Comparison of ENCODE assay signal across 14 cellular contexts in the genomic region with DNA sequence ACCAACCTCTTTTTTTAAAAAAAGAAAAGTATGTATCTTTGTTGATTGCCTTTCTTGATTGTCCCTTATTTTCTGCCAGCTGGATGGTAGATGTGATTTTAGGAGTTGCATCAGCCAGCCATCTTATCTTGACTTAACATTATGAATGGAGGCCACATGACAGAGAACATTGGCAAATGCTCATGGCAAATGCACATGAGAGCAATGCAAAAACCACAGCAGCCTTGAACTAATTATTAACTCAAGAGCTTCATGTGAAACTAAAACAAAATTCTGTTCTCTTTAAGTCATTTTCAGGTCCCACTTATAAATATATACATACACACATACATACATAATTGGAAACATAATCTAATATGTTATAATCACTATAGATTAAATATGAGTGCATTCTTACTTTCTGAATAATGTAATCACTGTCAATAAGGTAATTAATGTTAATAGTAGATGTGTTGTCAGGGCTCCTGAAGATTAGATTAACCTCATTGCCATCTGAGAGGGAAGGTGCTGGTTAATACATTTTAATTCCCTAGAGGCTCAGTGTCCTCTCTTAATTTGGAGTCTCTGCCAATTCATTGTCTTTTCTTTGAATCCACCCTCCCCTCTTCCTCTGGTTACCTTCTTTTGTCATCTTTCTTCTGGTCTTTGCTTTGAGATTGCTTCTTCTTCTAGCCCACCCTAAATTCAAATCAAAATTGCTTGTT.
A peak's percentile ranks its signal among the peaks of the same experiment; 100 is the strongest.
DNase-seq lines count a peak whose midpoint lies in the region; ATAC-seq and TF ChIP-seq lines count a peak whose summit lies in the region.
"Had no signal": no experiment of that assay in that cellular context is flagged by ENCODE, and none has a peak within 500 bp of the region (broad histone marks: within the 10 kb centered on the region; RNA-seq: fewer than 3 reads in every experiment).

No MANE protein-coding gene starts in this region.

- no TSS peak for BruUV-seq in PC-9 (replicated peaks; lab: Mats Ljungman, UMichigan)

- H3K79me2 ChIP-seq in PC-9 (ENCODE audit: low read depth), result no peaks in the 10 kb centered on the region

- no peak overlapping the region for H3K4me3 ChIP-seq in PC-9
- H3K4me3 ChIP-seq: spleen had no signal

- POLR2A ChIA-PET in PC-9 (lab: Charles Lee; ENCODE audit: unreplicated experiment), result no interaction called here

- H2AFZ ChIP-seq in PC-9, result peak overlapping the region; percentile 12; the same call in 1 of the 2 replicates

- no peaks in the 10 kb centered on the region for H3K36me3 ChIP-seq in PC-9 (ENCODE audit: low read depth)
- H3K36me3 ChIP-seq: spleen had no signal

- TF ChIP-seq CTCF in PC-9 (conservative IDR thresholded peaks at IDR 0.05), result no peak

- H3F3A ChIP-seq in PC-9 (ENCODE audit: insufficient read depth, low read depth), result no peaks in the 10 kb centered on the region

- H3K27ac ChIP-seq in PC-9, result no peak overlapping the region
- no peak overlapping the region for H3K27ac ChIP-seq in substantia nigra (ENCODE audit: low read depth, low read length, poor library complexity, severe bottlenecking)
- H3K27ac ChIP-seq: spleen had no signal

- CTCF ChIA-PET in PC-9 (lab: Charles Lee), result no interaction called here

- intact Hi-C loops in PC-9 (cut with micrococcal nuclease; ENCODE audit: unreplicated experiment), result no loop called here

- H4K20me1 ChIP-seq in PC-9 (ENCODE audit: insufficient read depth), result no peaks in the 10 kb centered on the region

- peak; percentile 97 for ATAC-seq in GM18508 (IDR thresholded peaks at IDR 0.05; ENCODE audit: insufficient read depth, unreplicated experiment)
- peak; percentile 93 for ATAC-seq in GM19463 (IDR thresholded peaks at IDR 0.05; ENCODE audit: unreplicated experiment)
- ATAC-seq in HG03066 (IDR thresholded peaks at IDR 0.05; ENCODE audit: low read depth, unreplicated experiment), result peak; percentile 60
- ATAC-seq: HCT116 had no signal

- H3K9me3 ChIP-seq in PC-9 (ENCODE audit: insufficient read depth, low read depth), result no peaks in the 10 kb centered on the region
- H3K9me3 ChIP-seq: spleen had no signal

- DNase-seq in PC-9 (no peak), substantia nigra (lab: John Stamatoyannopoulos, UW) (no peak), superior temporal gyrus (ENCODE audit: extremely low spot score) (no peak), SKM-1 treated with dmso at 0.1 percent for 144 hours (lab: John Stamatoyannopoulos, UW; ENCODE audit: unreplicated experiment) (no peak), NCI-H446 (lab: John Stamatoyannopoulos, UW) (no peak)
- DNase-seq: activated B cell treated with CpG ODN at 0.5 μM for 24 hours, GF-D8, NCI-H146, NCI-H510A, spleen had no signal

- no peaks in the 10 kb centered on the region for H3K9me2 ChIP-seq in PC-9 (ENCODE audit: insufficient read depth)

- no peaks in the 10 kb centered on the region for H3K27me3 ChIP-seq in PC-9 (ENCODE audit: insufficient read depth, low read depth)
- H3K27me3 ChIP-seq: spleen had no signal

- no peaks in the 10 kb centered on the region for H3K4me1 ChIP-seq in PC-9 (replicated peaks; ENCODE audit: insufficient read depth)
- H3K4me1 ChIP-seq: spleen had no signal

- H3K4me2 ChIP-seq in PC-9, result no peak overlapping the region
